8 cellular contexts compared by ENCODE assay signal in genomic region chr2:159797468-159798375, GRCh38. TPM values are rescaled to one million over a fixed set of nuclear protein-coding genes. Genes with fewer than 3 reads are reported as not detected.
DNase-seq lines count a peak whose midpoint lies in the region; ATAC-seq lines count a peak whose summit lies in the region.

TSS of gene CD302 (minus strand) at chr2:159798208. CDS start at chr2:159798198, 10 bp downstream.

- intact Hi-C loops in activated CD4-positive, alpha-beta T cell treated with anti-CD3 and anti-CD28 coated beads, Interleukin-2, amount 10 ng/mL, durations not matched to agents 24 days and 14 days (cut with micrococcal nuclease): loop anchor here (5.0 kb wide), 2 partner anchors 85 to 105 kb away; partner anchors contain the start of genes LY75 and MARCHF7

- peak within 1 kb of the TSS in 2 of 3 donors; percentile 9 to 20 for H3K27ac Mint-ChIP-seq in IgD-negative memory B cell
- no peak within 1 kb of the TSS for H3K27ac Mint-ChIP-seq in activated CD4-positive, alpha-beta T cell treated with anti-CD3 and anti-CD28 coated beads, Interleukin-2, amount 10 ng/mL, durations not matched to agents 24 days and 14 days

- H3K4me1 Mint-ChIP-seq in IgD-negative memory B cell: peaks cover 12 to 24% (median 14%) of the 10 kb centered on the region in 3 donors
- peaks cover 6% of the 10 kb centered on the region for H3K4me1 Mint-ChIP-seq in activated CD4-positive, alpha-beta T cell treated with anti-CD3 and anti-CD28 coated beads, Interleukin-2, amount 10 ng/mL, durations not matched to agents 24 days and 14 days

- peaks cover 16% of the 10 kb centered on the region for H3K27me3 Mint-ChIP-seq in IgD-negative memory B cell
- peaks cover 53% of the 10 kb centered on the region for H3K27me3 Mint-ChIP-seq in activated CD4-positive, alpha-beta T cell treated with anti-CD3 and anti-CD28 coated beads, Interleukin-2, amount 10 ng/mL, durations not matched to agents 24 days and 14 days

- H3K36me3 Mint-ChIP-seq in IgD-negative memory B cell: no peaks in the 10 kb centered on the region
- H3K36me3 Mint-ChIP-seq in activated CD4-positive, alpha-beta T cell treated with anti-CD3 and anti-CD28 coated beads, Interleukin-2, amount 10 ng/mL, durations not matched to agents 24 days and 14 days (ENCODE audit: low read depth): peaks cover 3% of the 10 kb centered on the region

- DNase-seq in DMS153 treated with DMSO at 0.1 percent for 48 hours (lab: John Stamatoyannopoulos, UW; ENCODE audit: unreplicated experiment): peak; percentile 21
- peak; percentile 68 for DNase-seq in activated CD4-positive, alpha-beta T cell treated with anti-CD3 and anti-CD28 coated beads, Interleukin-2, amount 10 ng/mL, durations not matched to agents 24 days and 14 days
- peak; percentile 13 for DNase-seq in effector CD8-positive, alpha-beta T cell (lab: John Stamatoyannopoulos, UW)
- peak; percentile 64 to 80 for DNase-seq in lung microvascular endothelial cell (ENCODE audit: low read depth in 2 of 2)
- DNase-seq in stimulated activated CD8-positive, alpha-beta memory T cell treated with anti-CD3 and anti-CD28 coated beads, Interleukin-12 subunit alpha, Interleukin-12 subunit beta, amount 100 ng/mL, for 4 hours (ENCODE audit: low read depth): peak; percentile 12
- no peak for DNase-seq in HPDE6-E6E7 (ENCODE audit: extremely low spot score)

- peak; percentile 66 for ATAC-seq in GM21381 (IDR thresholded peaks at IDR 0.05; ENCODE audit: unreplicated experiment)

- peaks cover 0 to 2% (median 0%) of the 10 kb centered on the region in 3 donors for H3K9me3 Mint-ChIP-seq in IgD-negative memory B cell
- H3K9me3 Mint-ChIP-seq in activated CD4-positive, alpha-beta T cell treated with anti-CD3 and anti-CD28 coated beads, Interleukin-2, amount 10 ng/mL, durations not matched to agents 24 days and 14 days: peaks cover 5% of the 10 kb centered on the region

- H3K4me3 Mint-ChIP-seq in IgD-negative memory B cell: peak within 1 kb of the TSS; percentile 82 to 93 (median 90)
- peak within 1 kb of the TSS; percentile 70 for H3K4me3 Mint-ChIP-seq in activated CD4-positive, alpha-beta T cell treated with anti-CD3 and anti-CD28 coated beads, Interleukin-2, amount 10 ng/mL, durations not matched to agents 24 days and 14 days

RNA-seq across cellular contexts. Expression of gene CD302, which starts in this region (rescaled TPM):
- polyA plus RNA-seq in IgD-negative memory B cell: 0.11 TPM
- total RNA-seq in activated CD4-positive, alpha-beta T cell treated with anti-CD3 and anti-CD28 coated beads, Interleukin-2, amount 10 ng/mL, durations not matched to agents 24 days and 14 days: 0.54 and 0.72 TPM in 2 replicates
- total RNA-seq in lung microvascular endothelial cell: 5.7 and 15.1 TPM in 2 replicates

Comparison
In these comparisons a context has a peak if more than half of its experiments do, and no peak if none do; other contexts are left out.
1. Peak in DNase-seq in activated CD4-positive, alpha-beta T cell treated with anti-CD3 and anti-CD28 coated beads, Interleukin-2, amount 10 ng/mL, durations not matched to agents 24 days and 14 days; RNA of the gene not detected or under 1 TPM.